ENCODE assay signal across 1 cellular context in the genomic region with DNA sequence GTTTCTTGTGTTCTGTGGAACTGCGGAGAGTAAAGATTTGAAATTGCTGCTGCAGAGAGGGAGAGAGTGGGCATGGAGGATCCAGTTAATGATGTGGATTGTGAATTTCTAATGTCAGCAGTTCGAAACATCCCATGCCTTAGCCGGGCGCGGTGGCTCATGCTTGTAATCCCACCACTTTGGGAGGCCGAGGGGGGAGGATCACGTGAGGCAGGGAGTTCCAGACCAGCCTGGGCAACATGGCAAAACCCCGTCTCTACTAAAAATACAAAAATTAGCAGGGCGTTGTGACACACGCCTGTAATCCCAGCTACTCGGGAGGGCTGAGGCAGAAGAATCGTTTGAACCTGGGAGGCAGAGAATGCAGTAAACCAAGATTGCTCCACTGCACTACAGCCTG.
TF ChIP-seq lines count a peak whose summit lies in the region.

No MANE protein-coding gene starts in this region.

TF ChIP-seq in HepG2, 621 proteins besides CTCF, POLR2A, EP300 and RAD21 (continued from another document):
- TF ChIP-seq, protein P1, sequence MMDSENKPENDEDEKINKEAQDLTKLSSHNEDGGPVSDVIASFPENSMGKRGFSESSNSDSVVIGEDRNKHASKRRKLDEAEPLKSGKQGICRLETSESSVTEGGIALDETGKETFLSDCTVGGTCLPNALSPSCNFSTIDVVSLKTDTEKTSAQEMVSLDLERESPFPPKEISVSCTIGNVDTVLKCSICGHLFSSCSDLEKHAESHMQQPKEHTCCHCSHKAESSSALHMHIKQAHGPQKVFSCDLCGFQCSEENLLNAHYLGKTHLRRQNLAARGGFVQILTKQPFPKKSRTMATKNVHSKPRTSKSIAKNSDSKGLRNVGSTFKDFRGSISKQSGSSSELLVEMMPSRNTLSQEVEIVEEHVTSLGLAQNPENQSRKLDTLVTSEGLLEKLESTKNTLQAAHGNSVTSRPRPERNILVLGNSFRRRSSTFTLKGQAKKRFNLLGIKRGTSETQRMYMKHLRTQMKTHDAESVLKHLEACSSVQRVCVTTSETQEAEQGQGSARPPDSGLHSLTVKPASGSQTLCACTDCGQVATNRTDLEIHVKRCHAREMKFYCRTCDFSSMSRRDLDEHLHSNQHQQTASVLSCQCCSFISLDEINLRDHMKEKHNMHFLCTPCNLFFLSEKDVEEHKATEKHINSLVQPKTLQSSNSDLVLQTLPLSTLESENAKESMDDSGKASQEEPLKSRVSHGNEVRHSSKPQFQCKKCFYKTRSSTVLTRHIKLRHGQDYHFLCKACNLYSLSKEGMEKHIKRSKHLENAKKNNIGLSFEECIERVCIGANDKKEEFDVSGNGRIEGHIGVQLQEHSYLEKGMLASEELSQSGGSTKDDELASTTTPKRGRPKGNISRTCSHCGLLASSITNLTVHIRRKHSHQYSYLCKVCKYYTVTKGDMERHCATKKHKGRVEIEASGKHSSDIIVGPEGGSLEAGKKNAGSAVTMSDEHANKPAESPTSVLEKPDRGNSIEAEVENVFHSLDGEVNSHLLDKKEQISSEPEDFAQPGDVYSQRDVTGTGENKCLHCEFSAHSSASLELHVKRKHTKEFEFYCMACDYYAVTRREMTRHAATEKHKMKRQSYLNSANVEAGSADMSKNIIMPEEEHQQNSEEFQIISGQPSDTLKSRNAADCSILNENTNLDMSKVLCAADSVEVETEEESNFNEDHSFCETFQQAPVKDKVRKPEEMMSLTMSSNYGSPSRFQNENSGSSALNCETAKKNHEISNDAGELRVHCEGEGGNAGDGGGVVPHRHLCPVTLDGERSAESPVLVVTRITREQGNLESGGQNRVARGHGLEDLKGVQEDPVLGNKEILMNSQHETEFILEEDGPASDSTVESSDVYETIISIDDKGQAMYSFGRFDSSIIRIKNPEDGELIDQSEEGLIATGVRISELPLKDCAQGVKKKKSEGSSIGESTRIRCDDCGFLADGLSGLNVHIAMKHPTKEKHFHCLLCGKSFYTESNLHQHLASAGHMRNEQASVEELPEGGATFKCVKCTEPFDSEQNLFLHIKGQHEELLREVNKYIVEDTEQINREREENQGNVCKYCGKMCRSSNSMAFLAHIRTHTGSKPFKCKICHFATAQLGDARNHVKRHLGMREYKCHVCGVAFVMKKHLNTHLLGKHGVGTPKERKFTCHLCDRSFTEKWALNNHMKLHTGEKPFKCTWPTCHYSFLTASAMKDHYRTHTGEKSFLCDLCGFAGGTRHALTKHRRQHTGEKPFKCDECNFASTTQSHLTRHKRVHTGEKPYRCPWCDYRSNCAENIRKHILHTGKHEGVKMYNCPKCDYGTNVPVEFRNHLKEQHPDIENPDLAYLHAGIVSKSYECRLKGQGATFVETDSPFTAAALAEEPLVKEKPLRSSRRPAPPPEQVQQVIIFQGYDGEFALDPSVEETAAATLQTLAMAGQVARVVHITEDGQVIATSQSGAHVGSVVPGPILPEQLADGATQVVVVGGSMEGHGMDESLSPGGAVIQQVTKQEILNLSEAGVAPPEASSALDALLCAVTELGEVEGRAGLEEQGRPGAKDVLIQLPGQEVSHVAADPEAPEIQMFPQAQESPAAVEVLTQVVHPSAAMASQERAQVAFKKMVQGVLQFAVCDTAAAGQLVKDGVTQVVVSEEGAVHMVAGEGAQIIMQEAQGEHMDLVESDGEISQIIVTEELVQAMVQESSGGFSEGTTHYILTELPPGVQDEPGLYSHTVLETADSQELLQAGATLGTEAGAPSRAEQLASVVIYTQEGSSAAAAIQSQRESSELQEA (CRISPR knock-in tag; IDR thresholded peaks at IDR 0.05; ENCODE audit: not compliant biosample characterization): no peak
- TF ChIP-seq, protein P2, sequence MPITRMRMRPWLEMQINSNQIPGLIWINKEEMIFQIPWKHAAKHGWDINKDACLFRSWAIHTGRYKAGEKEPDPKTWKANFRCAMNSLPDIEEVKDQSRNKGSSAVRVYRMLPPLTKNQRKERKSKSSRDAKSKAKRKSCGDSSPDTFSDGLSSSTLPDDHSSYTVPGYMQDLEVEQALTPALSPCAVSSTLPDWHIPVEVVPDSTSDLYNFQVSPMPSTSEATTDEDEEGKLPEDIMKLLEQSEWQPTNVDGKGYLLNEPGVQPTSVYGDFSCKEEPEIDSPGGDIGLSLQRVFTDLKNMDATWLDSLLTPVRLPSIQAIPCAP (CRISPR knock-in tag; IDR thresholded peaks at IDR 0.05; ENCODE audit: low read depth): no peak
- no peak for TF ChIP-seq ZNF841 (CRISPR knock-in tag; IDR thresholded peaks at IDR 0.05; ENCODE audit: borderline replicate concordance)
- no peak for TF ChIP-seq ZNF616 (CRISPR knock-in tag; IDR thresholded peaks at IDR 0.05; ENCODE audit: low read depth)
